In the genomic region with DNA sequence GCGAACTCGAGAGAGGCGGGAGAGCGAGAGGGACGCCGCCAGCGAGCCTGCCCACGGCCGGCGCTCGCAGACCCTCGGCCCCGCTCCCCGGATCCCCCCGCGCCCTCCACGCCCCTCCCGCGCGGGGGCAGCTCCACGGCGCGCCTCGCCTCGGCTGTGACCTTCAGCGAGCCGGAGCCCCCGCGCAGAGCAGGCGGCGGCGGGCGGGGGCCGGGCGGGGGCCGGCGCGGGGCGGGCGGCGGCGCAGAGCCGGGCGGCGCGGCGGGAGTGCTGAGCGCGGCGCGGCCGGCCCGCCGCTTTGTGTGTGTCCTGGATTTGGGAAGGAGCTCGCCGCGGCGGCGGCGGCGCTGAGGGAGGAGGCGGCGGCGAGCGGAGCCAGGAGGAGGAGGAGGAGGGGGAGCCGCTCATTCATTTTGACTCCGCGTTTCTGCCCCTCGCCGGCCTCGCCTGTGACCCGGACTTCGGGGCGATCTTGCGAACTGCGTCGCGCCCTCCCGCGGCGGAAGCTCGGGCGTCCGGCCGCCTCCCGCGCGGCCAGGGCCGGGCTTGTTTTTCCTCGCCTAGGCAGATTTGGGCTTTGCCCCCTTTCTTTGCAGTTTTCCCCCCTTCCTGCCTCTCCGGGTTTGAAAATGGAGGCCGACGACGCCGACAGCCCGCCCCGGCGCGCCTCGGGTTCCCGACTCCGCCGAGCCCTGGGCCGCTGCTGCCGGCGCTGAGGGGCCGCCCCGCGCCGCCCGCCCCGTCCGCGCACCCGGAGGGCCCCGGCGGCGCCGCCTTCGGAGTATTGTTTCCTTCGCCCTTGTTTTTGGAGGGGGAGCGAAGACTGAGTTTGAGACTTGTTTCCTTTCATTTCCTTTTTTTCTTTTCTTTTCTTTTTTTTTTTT, we compare ENCODE assay signal across 8 cellular contexts. TPM values are rescaled to one million over a fixed set of nuclear protein-coding genes. Genes with fewer than 3 reads are reported as not detected.
A peak's percentile ranks its signal among the peaks of the same experiment; 100 is the strongest.
DNase-seq lines count a peak whose midpoint lies in the region; ATAC-seq and TF ChIP-seq lines count a peak whose summit lies in the region.

No MANE protein-coding gene starts in this region.

- DNase-seq in SKM-1 treated with dmso at 0.1 percent for 144 hours (lab: John Stamatoyannopoulos, UW; ENCODE audit: unreplicated experiment): peak; percentile 44
- no peak for DNase-seq in SKM-1 (lab: John Stamatoyannopoulos, UW; ENCODE audit: unreplicated experiment)
- peak; percentile 58 for DNase-seq in activated naive CD4-positive, alpha-beta T cell treated with anti-CD3 and anti-CD28 coated beads for 36 hours
- peak; percentile 69 for DNase-seq in glutamatergic neuron
- no peak for DNase-seq in omental fat pad (ENCODE audit: low spot score)
- no peak for DNase-seq in GF-D8 (lab: John Stamatoyannopoulos, UW)

- H3K9me3 Mint-ChIP-seq in activated naive CD4-positive, alpha-beta T cell treated with anti-CD3 and anti-CD28 coated beads for 36 hours: no peaks in the 10 kb centered on the region
- H3K9me3 Mint-ChIP-seq in glutamatergic neuron (ENCODE audit: unreplicated experiment): peaks cover 11% of the 10 kb centered on the region

- H4K20me1 ChIP-seq in OCI-LY3 (ENCODE audit: insufficient read depth, low read length): peaks cover 17% of the 10 kb centered on the region; the same call in 1 of the 2 replicates

- H3K9ac ChIP-seq in OCI-LY3 (ENCODE audit: low read length): peak overlapping the region; percentile 76

- H3K9me3 ChIP-seq in OCI-LY3 (ENCODE audit: insufficient read depth, low read length): no peaks in the 10 kb centered on the region

- peak; percentile 42 for TF ChIP-seq CTCF in OCI-LY3 (IDR thresholded peaks at IDR 0.05; ENCODE audit: low read depth, low read length)
- no peak for TF ChIP-seq CTCF in glutamatergic neuron (IDR thresholded peaks at IDR 0.05; ENCODE audit: partially characterized antibody, unreplicated experiment)
- no peak for TF ChIP-seq CTCF in omental fat pad (IDR thresholded peaks at IDR 0.05)

- peaks cover 23% of the 10 kb centered on the region for H3K27me3 ChIP-seq in OCI-LY3 (ENCODE audit: low read depth, low read length)

- ATAC-seq in HG02884 (IDR thresholded peaks at IDR 0.05; ENCODE audit: unreplicated experiment) (peak; percentile 14), omental fat pad (ENCODE audit: low FRiP score) (peak; percentile 29)

- intact Hi-C loops in activated naive CD4-positive, alpha-beta T cell treated with anti-CD3 and anti-CD28 coated beads for 36 hours (cut with micrococcal nuclease): loop anchor here (1.0 to 5.0 kb wide), 4 partner anchors 49 to 428 kb away; no protein-coding TSS in a partner anchor

- peak overlapping the region; percentile 94 for H3K27ac Mint-ChIP-seq in activated naive CD4-positive, alpha-beta T cell treated with anti-CD3 and anti-CD28 coated beads for 36 hours
- peak overlapping the region; percentile 73 for H3K27ac Mint-ChIP-seq in glutamatergic neuron (ENCODE audit: unreplicated experiment)

- peaks cover 29% of the 10 kb centered on the region for H3K79me2 ChIP-seq in OCI-LY3 (ENCODE audit: low read length)

- H3K4me1 Mint-ChIP-seq in activated naive CD4-positive, alpha-beta T cell treated with anti-CD3 and anti-CD28 coated beads for 36 hours (ENCODE audit: low read depth): peaks cover 32% of the 10 kb centered on the region
- peaks cover 22% of the 10 kb centered on the region for H3K4me1 Mint-ChIP-seq in glutamatergic neuron (ENCODE audit: low read depth, unreplicated experiment)

- no peaks in the 10 kb centered on the region for H3K36me3 ChIP-seq in OCI-LY3 (replicated peaks; ENCODE audit: low read depth, low read length)

- H3K4me1 ChIP-seq in OCI-LY3 (ENCODE audit: low read length): peaks cover 11% of the 10 kb centered on the region

- H3K4me3 Mint-ChIP-seq in activated naive CD4-positive, alpha-beta T cell treated with anti-CD3 and anti-CD28 coated beads for 36 hours: peak overlapping the region; percentile 87
- peak overlapping the region; percentile 87 for H3K4me3 Mint-ChIP-seq in glutamatergic neuron (ENCODE audit: unreplicated experiment)

- H2AFZ ChIP-seq in OCI-LY3 (ENCODE audit: low read depth, low read length): peak overlapping the region; percentile 87; the same call in 1 of the 2 replicates

- peak overlapping the region; percentile 57 for H3K27ac ChIP-seq in OCI-LY3 (ENCODE audit: low read length)

- no peaks in the 10 kb centered on the region for H3K27me3 Mint-ChIP-seq in activated naive CD4-positive, alpha-beta T cell treated with anti-CD3 and anti-CD28 coated beads for 36 hours (ENCODE audit: low read depth)
- H3K27me3 Mint-ChIP-seq in glutamatergic neuron (ENCODE audit: unreplicated experiment): peaks cover 6% of the 10 kb centered on the region

- H3K36me3 Mint-ChIP-seq in activated naive CD4-positive, alpha-beta T cell treated with anti-CD3 and anti-CD28 coated beads for 36 hours (ENCODE audit: low read depth): no peaks in the 10 kb centered on the region
- H3K36me3 Mint-ChIP-seq in glutamatergic neuron (ENCODE audit: unreplicated experiment): no peaks in the 10 kb centered on the region

- CTCF ChIA-PET in activated naive CD4-positive, alpha-beta T cell treated with anti-CD3 and anti-CD28 coated beads for 36 hours (lab: Charles Lee): interaction anchor here (1.2 kb wide), 1 partner anchor 202 kb away, joined by 3 read pairs; no protein-coding TSS in a partner anchor

- H3K4me3 ChIP-seq in OCI-LY3 (ENCODE audit: low read length): peak overlapping the region; percentile 83

- peak overlapping the region; percentile 68 for H3K4me2 ChIP-seq in OCI-LY3 (ENCODE audit: low read length)

RNA-seq across cellular contexts. Expression of gene IGF1R, which starts 0.6 kb away (rescaled TPM):
- total RNA-seq in activated naive CD4-positive, alpha-beta T cell treated with anti-CD3 and anti-CD28 coated beads for 36 hours: 10 to 100 TPM; 25.6 to 26.6 TPM
- total RNA-seq in glutamatergic neuron (ENCODE audit: unreplicated experiment) (145 TPM), omental fat pad (10 to 100 TPM; 39.3 to 97.4 (median 44.7) TPM)

Comparison
In these comparisons a context has a peak if more than half of its experiments do, and no peak if none do; other contexts are left out.
1. DNase-seq: peak in SKM-1 treated with dmso at 0.1 percent for 144 hours (single experiment), activated naive CD4-positive, alpha-beta T cell treated with anti-CD3 and anti-CD28 coated beads for 36 hours (single experiment) and glutamatergic neuron (single experiment); none in SKM-1 (single experiment), omental fat pad (single experiment) and GF-D8 (single experiment).